In genomic region chr13:51223284-51224270, GRCh38 we compare ENCODE assay signal across 9 cellular contexts. TPM values are rescaled to one million over a fixed set of nuclear protein-coding genes. Genes with fewer than 3 reads are reported as not detected.
DNase-seq lines count a peak whose midpoint lies in the region; ATAC-seq and TF ChIP-seq lines count a peak whose summit lies in the region.
"Had no signal": no experiment of that assay in that cellular context is flagged by ENCODE, and none has a peak within 500 bp of the region (broad histone marks: within the 10 kb centered on the region; RNA-seq: fewer than 3 reads in every experiment).

No MANE protein-coding gene starts in this region.

- WGBS in body of pancreas, 2 donors, result 84 to 88% methylated on average over 19 of the region's 19 CpGs

- no TSS peak for BruUV-seq in A673 (replicated peaks; lab: Mats Ljungman, UMichigan)

- no peak for TF ChIP-seq POLR2A in body of pancreas (IDR thresholded peaks at IDR 0.05)

- DNase-seq in A673 (ENCODE audit: low spot score) (peak; percentile 17), epithelial cell of proximal tubule (ENCODE audit: low read depth) (no peak), nephron progenitor cell (no peak), occipital lobe (lab: John Stamatoyannopoulos, UW) (no peak), NCI-H2196 treated with DMSO at 0.1 percent for 48 hours (lab: John Stamatoyannopoulos, UW; ENCODE audit: unreplicated experiment) (no peak), body of pancreas (no peak)
- DNase-seq: activated CD8-positive, alpha-beta memory T cell treated with anti-CD3 and anti-CD28 coated beads, Interleukin-2, amount 50 U/mL, for 4 hours had no signal

- H3K9me3 Mint-ChIP-seq in IgD-negative memory B cell (no peaks in the 10 kb centered on the region), nephron progenitor cell (no peaks in the 10 kb centered on the region)

- intact Hi-C loops in A673 (cut with micrococcal nuclease; ENCODE audit: unreplicated experiment) (loop anchor here (5.0 to 10.0 kb wide), 2 partner anchors 64 to 69 kb away; no protein-coding TSS in a partner anchor), body of pancreas (cut with DNase I) (loop anchor here (5.0 kb wide), 1 partner anchor 64 kb away; no protein-coding TSS in a partner anchor)

- ATAC-seq in HG02623 (IDR thresholded peaks at IDR 0.05; ENCODE audit: unreplicated experiment) (no peak), body of pancreas (no peak)

- POLR2A ChIA-PET in A673 (lab: Charles Lee; ENCODE audit: low non-redundant PET), result no interaction called here

- no peak overlapping the region for H3K27ac ChIP-seq in A673 (ENCODE audit: low read depth, low read length, poor library complexity, severe bottlenecking)
- no peak overlapping the region for H3K27ac ChIP-seq in body of pancreas

- TF ChIP-seq CTCF in A673 (conservative IDR thresholded peaks at IDR 0.05; ENCODE audit: low read depth, low read length) (no peak), epithelial cell of proximal tubule (conservative IDR thresholded peaks at IDR 0.05; ENCODE audit: low read depth, low read length) (no peak), nephron progenitor cell (IDR thresholded peaks at IDR 0.05) (no peak), body of pancreas (IDR thresholded peaks at IDR 0.05) (no peak)

- H3K4me1 ChIP-seq in A673 (ENCODE audit: insufficient read depth, low read length, poor library complexity, severe bottlenecking) (peaks cover 15% of the 10 kb centered on the region), body of pancreas (peaks cover 15% of the 10 kb centered on the region)

- H3K27me3 ChIP-seq in A673 (replicated peaks; ENCODE audit: insufficient read depth, low read depth, low read length, poor library complexity) (peaks cover 4% of the 10 kb centered on the region), body of pancreas (no peaks in the 10 kb centered on the region)

- H3K4me3 Mint-ChIP-seq in IgD-negative memory B cell (peak overlapping the region; percentile 51 to 80 (median 66)), nephron progenitor cell (peak overlapping the region; percentile 82)

- peaks cover 31% of the 10 kb centered on the region for H3K27me3 Mint-ChIP-seq in IgD-negative memory B cell
- H3K27me3 Mint-ChIP-seq in nephron progenitor cell (ENCODE audit: low read depth, poor library complexity), result peaks cover 80% of the 10 kb centered on the region

- H3K9me3 ChIP-seq in A673 (ENCODE audit: low read depth, low read length, poor library complexity, severe bottlenecking) (no peaks in the 10 kb centered on the region), body of pancreas (no peaks in the 10 kb centered on the region)

- H3K4me1 Mint-ChIP-seq in IgD-negative memory B cell (peaks cover 0 to 1% (median 0%) of the 10 kb centered on the region in 3 donors), nephron progenitor cell (peaks cover 5% of the 10 kb centered on the region)

- peak overlapping the region; percentile 64 for H3K4me3 ChIP-seq in A673 (ENCODE audit: low read depth, low read length, poor library complexity, severe bottlenecking)
- H3K4me3 ChIP-seq in epithelial cell of proximal tubule (ENCODE audit: low read depth, low read length), result peak overlapping the region; percentile 52
- no peak overlapping the region for H3K4me3 ChIP-seq in body of pancreas

- H3K36me3 ChIP-seq in A673 (ENCODE audit: insufficient read depth, low read length, poor library complexity, severe bottlenecking) (no peaks in the 10 kb centered on the region), body of pancreas (replicated peaks in 1 of 2; ENCODE audit: insufficient read depth in 1 of 2, low read depth in 2 of 2) (no peaks in the 10 kb centered on the region)

- H3K36me3 Mint-ChIP-seq in IgD-negative memory B cell (peaks cover 2% of the 10 kb centered on the region), nephron progenitor cell (ENCODE audit: low read depth) (no peaks in the 10 kb centered on the region)

- H3K27ac Mint-ChIP-seq in IgD-negative memory B cell (peak overlapping the region in 1 of 3 donors; percentile 71), nephron progenitor cell (no peak overlapping the region)

- CTCF ChIA-PET in A673 (lab: Charles Lee), result interaction anchor here (0.6 to 1.0 kb wide), 4 partner anchors 62 to 74 kb away, joined by 3 to 5 read pairs (median 4); no protein-coding TSS in a partner anchor

RNA-seq across cellular contexts. Expression of gene FAM124A, which starts 1.4 kb away (rescaled TPM):
- total RNA-seq in A673 (2021) (2.1 and 2.2 TPM in 2 replicates), epithelial cell of proximal tubule (0.63 and 1.2 TPM in 2 replicates), occipital lobe (13.7 TPM), body of pancreas (1 to 10 TPM in 1 of 2 donors, under 1 TPM in 1; 0.78 to 2.0 TPM)
- polyA plus RNA-seq in IgD-negative memory B cell, result not detected

Comparison
In these comparisons a context has a peak if more than half of its experiments do, and no peak if none do; other contexts are left out.
1. H3K4me3 ChIP-seq: peak in A673 (single experiment) and epithelial cell of proximal tubule (single experiment); none in body of pancreas (0 of 2).